8 cellular contexts compared by ENCODE assay signal in genomic region chr16:87062569-87063442, GRCh38.
DNase-seq lines count a peak whose midpoint lies in the region; ATAC-seq, FAIRE-seq and TF ChIP-seq lines count a peak whose summit lies in the region.

No MANE protein-coding gene starts in this region.

- peak; percentile 86 for TF ChIP-seq CTCF in fibroblast of villous mesenchyme (IDR thresholded peaks at IDR 0.05; ENCODE audit: insufficient read depth, low read depth, low read length)
- peak; percentile 33 to 74 (median 50) for TF ChIP-seq CTCF in upper lobe of left lung (IDR thresholded peaks at IDR 0.05)

- H3K27ac ChIP-seq in upper lobe of left lung = no peak overlapping the region

- H3K4me1 ChIP-seq in upper lobe of left lung = peaks cover 0 to 6% (median 3%) of the 10 kb centered on the region in 4 donors

- TF ChIP-seq EP300 in upper lobe of left lung (IDR thresholded peaks at IDR 0.05) = no peak

- no peak overlapping the region for H3K4me3 ChIP-seq in fibroblast of villous mesenchyme (ENCODE audit: low read depth, low read length)
- H3K4me3 ChIP-seq in upper lobe of left lung = no peak overlapping the region

- TF ChIP-seq POLR2A in upper lobe of left lung (IDR thresholded peaks at IDR 0.05) = no peak

- no peaks in the 10 kb centered on the region for H3K9me3 ChIP-seq in upper lobe of left lung

- no peaks in the 10 kb centered on the region for H3K27me3 ChIP-seq in upper lobe of left lung

- 47 to 48% methylated on average over 26 of the region's 26 CpGs for WGBS in upper lobe of left lung, 2 donors

- H3K36me3 ChIP-seq in upper lobe of left lung = no peaks in the 10 kb centered on the region

- peak in 1 of 2 donors; percentile 81 for ATAC-seq in upper lobe of left lung (ENCODE audit: low FRiP score in 2 of 2)
- no peak for ATAC-seq in GM19395 (IDR thresholded peaks at IDR 0.05; ENCODE audit: unreplicated experiment)

- DNase-seq in AG08395 (ENCODE audit: low spot score) (peak; percentile 91), GM18507 (ENCODE audit: extremely low spot score, insufficient read length, low read depth) (peak; percentile 56), NCI-H748 treated with DMSO at 0.1 percent for 48 hours (lab: John Stamatoyannopoulos, UW) (peak; percentile 4), activated T-cell treated with anti-CD3 and anti-CD28 coated beads for 48 hours (ENCODE audit: low read depth) (peak; percentile 52), fibroblast of villous mesenchyme (ENCODE audit: low read depth) (peak; percentile 71), nucleus accumbens (lab: John Stamatoyannopoulos, UW) (peak in 37 of 56 donors; percentile 2 to 69 (median 19)), upper lobe of left lung (peak in 1 of 2 donors; percentile 42)

- FAIRE-seq in GM18507 (lab: Jason Lieb, UNC) = no peak
